13 cellular contexts compared by ENCODE assay signal in the genomic region with DNA sequence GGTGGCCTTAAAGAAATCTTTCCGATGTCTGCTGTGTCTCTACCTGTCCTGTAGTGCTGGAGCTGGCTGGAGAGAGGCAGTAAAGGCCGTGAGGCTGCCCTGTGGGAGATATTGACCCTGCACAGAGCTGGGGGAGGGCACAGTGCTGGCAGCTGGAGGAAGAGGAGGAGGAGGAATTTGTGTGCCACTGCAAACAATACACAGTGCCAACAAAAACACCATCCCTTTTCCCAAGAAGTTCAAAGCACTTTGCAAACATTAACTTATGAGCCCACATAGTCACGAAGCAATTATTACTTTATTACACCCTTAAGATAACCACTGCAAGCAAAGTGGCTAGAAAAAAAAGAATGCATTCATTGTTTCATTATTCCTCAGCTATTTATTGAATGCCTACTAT. TPM values are rescaled to one million over a fixed set of nuclear protein-coding genes. Genes with fewer than 3 reads are reported as not detected.
A peak's percentile ranks its signal among the peaks of the same experiment; 100 is the strongest.
DNase-seq lines count a peak whose midpoint lies in the region; ATAC-seq, FAIRE-seq and TF ChIP-seq lines count a peak whose summit lies in the region.
"Had no signal": no experiment of that assay in that cellular context is flagged by ENCODE, and none has a peak within 500 bp of the region (broad histone marks: within the 10 kb centered on the region; RNA-seq: fewer than 3 reads in every experiment).

No MANE protein-coding gene starts in this region.

- H3K9me3 ChIP-seq in A549 (no peaks in the 10 kb centered on the region), HCT116 (ENCODE audit: control insufficient read depth in 1 of 2, insufficient read depth in 1 of 2, low read depth in 1 of 2, low read length in 2 of 2) (no peaks in the 10 kb centered on the region), body of pancreas (no peaks in the 10 kb centered on the region)
- H3K9me3 ChIP-seq: neutrophil had no signal

- RAD21 ChIA-PET in HCT116 (lab: Charles Lee; ENCODE audit: low non-redundant PET in 1 of 2, low total read pairs in 2 of 2, uncharacterized antibody in 2 of 2, unreplicated experiment in 2 of 2) = no interaction called here

- CTCF ChIA-PET in A549 (lab: Yijun Ruan, JAX) (interaction anchor here (0.9 to 3.0 kb wide), 4 partner anchors 9 to 1256 kb away, joined by 3 to 7 read pairs (median 4); no protein-coding TSS in a partner anchor), HCT116 (lab: Charles Lee) (interaction anchor here (1.4 to 1.8 kb wide), 2 partner anchors 8 to 522 kb away, joined by 4 to 6 read pairs; no protein-coding TSS in a partner anchor)

- H3K9ac ChIP-seq in HCT116 (ENCODE audit: low read length) = no peak overlapping the region

- TF ChIP-seq CTCF in A549 (IDR thresholded peaks at IDR 0.05) = no peak
- no peak for TF ChIP-seq CTCF in HCT116 (IDR thresholded peaks at IDR 0.05 in 2 of 3, conservative IDR thresholded peaks at IDR 0.05 in 1 of 3; ENCODE audit: borderline replicate concordance in 1 of 3, insufficient read depth in 1 of 3, low read depth in 2 of 3, low read length in 2 of 3)
- peak in 3 of 7 experiments; percentile 15 to 24 (median 20) for TF ChIP-seq CTCF in body of pancreas (IDR thresholded peaks at IDR 0.05)

- no peak overlapping the region for H2AFZ ChIP-seq in HCT116 (ENCODE audit: low read depth, low read length, poor library complexity, severe bottlenecking)

- no TSS peak for BruUV-seq in HCT116 (replicated peaks; lab: Mats Ljungman, UMichigan)

- H3K36me3 ChIP-seq in HCT116 (ENCODE audit: control insufficient read depth in 1 of 2, insufficient read depth in 2 of 2, low read length in 2 of 2) (no peaks in the 10 kb centered on the region), body of pancreas (replicated peaks in 1 of 2; ENCODE audit: insufficient read depth in 1 of 2, low read depth in 2 of 2) (no peaks in the 10 kb centered on the region)
- H3K36me3 ChIP-seq: neutrophil had no signal

- TF ChIP-seq POLR2A in A549 (IDR thresholded peaks at IDR 0.05; ENCODE audit: low read length) = no peak
- TF ChIP-seq POLR2A in HCT116 (IDR thresholded peaks at IDR 0.05; ENCODE audit: borderline replicate concordance, extremely low read depth, insufficient read depth, insufficient read length) = no peak
- no peak for TF ChIP-seq POLR2A in body of pancreas (IDR thresholded peaks at IDR 0.05)

- FAIRE-seq in A549 (lab: Jason Lieb, UNC) = no peak

- TF ChIP-seq RAD21 in A549 (conservative IDR thresholded peaks at IDR 0.05 in 1 of 2, IDR thresholded peaks at IDR 0.05 in 1 of 2) = no peak
- no peak for TF ChIP-seq RAD21 in HCT116 (IDR thresholded peaks at IDR 0.05; ENCODE audit: low read depth)

- TF ChIP-seq EP300 in A549 (IDR thresholded peaks at IDR 0.05) = no peak

- H3K4me2 ChIP-seq in A549 (peak overlapping the region; percentile 56), HCT116 (ENCODE audit: low read length) (no peak overlapping the region)

- H3K79me2 ChIP-seq in HCT116 (ENCODE audit: insufficient read depth, low read length) = no peaks in the 10 kb centered on the region

- H3K4me1 ChIP-seq in A549 (peaks cover 34% of the 10 kb centered on the region), HCT116 (ENCODE audit: control insufficient read depth in 1 of 2, insufficient read depth in 2 of 2, low read length in 2 of 2) (peaks cover 0 to 5% of the 10 kb centered on the region in 2 experiments; a peak in 1 of 4 replicates), body of pancreas (peaks cover 40% of the 10 kb centered on the region)

- peak in 1 of 2 experiments; percentile 13 for DNase-seq in A549 (ENCODE audit: low read depth in 1 of 2, low spot score in 1 of 2)
- DNase-seq in HCT116 (ENCODE audit: low read depth, low spot score) = no peak
- peak; percentile 73 to 87 (median 84) for DNase-seq in body of pancreas
- DNase-seq in mucosa of gallbladder (ENCODE audit: low spot score) = peak; percentile 75
- no peak for DNase-seq in NCI-H774 (lab: John Stamatoyannopoulos, UW)
- no peak for DNase-seq in NCI-H2227 treated with DMSO at 0.1 percent for 48 hours (lab: John Stamatoyannopoulos, UW)
- DNase-seq: activated B cell treated with CpG ODN at 0.5 μM for 24 hours, Kasumi-1, RPMI8226 had no signal

- ATAC-seq in A549 = peak; percentile 48 to 60; a peak in 4 of 6 replicates
- ATAC-seq in HCT116 = peak; percentile 61
- peak; percentile 93 for ATAC-seq in body of pancreas
- ATAC-seq in HG03095 (IDR thresholded peaks at IDR 0.05; ENCODE audit: unreplicated experiment) = no peak
- no peak for ATAC-seq in HG03045 (IDR thresholded peaks at IDR 0.05; ENCODE audit: unreplicated experiment)

- 15% methylated on average over 3 of the region's 3 CpGs for WGBS in A549 (ENCODE audit: missing lambda C conversion rate)
- 16 to 29% methylated on average over 3 of the region's 3 CpGs for WGBS in body of pancreas, 2 donors

- H4K20me1 ChIP-seq in HCT116 (ENCODE audit: insufficient read depth) = no peaks in the 10 kb centered on the region

- H3K27me3 ChIP-seq in HCT116 (ENCODE audit: insufficient read depth, low read length) (no peaks in the 10 kb centered on the region), body of pancreas (no peaks in the 10 kb centered on the region)
- H3K27me3 ChIP-seq: neutrophil had no signal

- POLR2A ChIA-PET in A549 (lab: Yijun Ruan, JAX) (no interaction called here), HCT116 (lab: Charles Lee) (no interaction called here)

- H3K4me3 ChIP-seq in A549 (no peak overlapping the region), HCT116 (replicated peaks in 1 of 2; ENCODE audit: low read depth in 1 of 2, low read length in 2 of 2) (no peak overlapping the region), body of pancreas (no peak overlapping the region)

- H3K27ac ChIP-seq in A549 = no peak overlapping the region
- no peak overlapping the region for H3K27ac ChIP-seq in HCT116 (ENCODE audit: low read depth, low read length)
- peak overlapping the region; percentile 30 to 60 (median 55) for H3K27ac ChIP-seq in body of pancreas
- H3K27ac ChIP-seq: neutrophil had no signal

- H3K9me2 ChIP-seq in HCT116 (ENCODE audit: insufficient read depth) = no peaks in the 10 kb centered on the region

- intact Hi-C loops in HCT116 (cut with micrococcal nuclease) (no loop called here), body of pancreas (cut with DNase I) (no loop called here)

TF ChIP-seq in A549, 52 proteins besides CTCF, POLR2A, EP300 and RAD21:
- TF ChIP-seq GATA3 (IDR thresholded peaks at IDR 0.05; ENCODE audit: borderline replicate concordance) = 0 out of 2 replicates have a peak, but pooled peaks have one; percentile 27
- no peak for TF ChIP-seq FOSL2 (IDR thresholded peaks at IDR 0.05)
- no peak for TF ChIP-seq FOSL2 (CRISPR knock-in tag; IDR thresholded peaks at IDR 0.05)
- 0 out of 5 replicates have a peak, but pooled peaks of 1 of the 2 experiments have one; percentile 17 for TF ChIP-seq JUN (IDR thresholded peaks at IDR 0.05)

TF ChIP-seq in HCT116, 20 proteins besides CTCF, POLR2A, EP300 and RAD21:
- TF ChIP-seq, protein P1, sequence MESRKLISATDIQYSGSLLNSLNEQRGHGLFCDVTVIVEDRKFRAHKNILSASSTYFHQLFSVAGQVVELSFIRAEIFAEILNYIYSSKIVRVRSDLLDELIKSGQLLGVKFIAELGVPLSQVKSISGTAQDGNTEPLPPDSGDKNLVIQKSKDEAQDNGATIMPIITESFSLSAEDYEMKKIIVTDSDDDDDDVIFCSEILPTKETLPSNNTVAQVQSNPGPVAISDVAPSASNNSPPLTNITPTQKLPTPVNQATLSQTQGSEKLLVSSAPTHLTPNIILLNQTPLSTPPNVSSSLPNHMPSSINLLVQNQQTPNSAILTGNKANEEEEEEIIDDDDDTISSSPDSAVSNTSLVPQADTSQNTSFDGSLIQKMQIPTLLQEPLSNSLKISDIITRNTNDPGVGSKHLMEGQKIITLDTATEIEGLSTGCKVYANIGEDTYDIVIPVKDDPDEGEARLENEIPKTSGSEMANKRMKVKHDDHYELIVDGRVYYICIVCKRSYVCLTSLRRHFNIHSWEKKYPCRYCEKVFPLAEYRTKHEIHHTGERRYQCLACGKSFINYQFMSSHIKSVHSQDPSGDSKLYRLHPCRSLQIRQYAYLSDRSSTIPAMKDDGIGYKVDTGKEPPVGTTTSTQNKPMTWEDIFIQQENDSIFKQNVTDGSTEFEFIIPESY (IDR thresholded peaks at IDR 0.05; ENCODE audit: extremely low read depth, insufficient replicate concordance, low read length) = no peak
- TF ChIP-seq TCF7L2 (IDR thresholded peaks at IDR 0.05; ENCODE audit: borderline replicate concordance, extremely low read depth, insufficient read depth, insufficient read length) (no peak), CBX3 (IDR thresholded peaks at IDR 0.05; ENCODE audit: low read depth) (no peak), JUND (IDR thresholded peaks at IDR 0.05) (no peak), ZNF274 (IDR thresholded peaks at IDR 0.05; ENCODE audit: low read depth, low read length) (no peak), SIN3A (IDR thresholded peaks at IDR 0.05; ENCODE audit: low read depth) (no peak), ELF1 (IDR thresholded peaks at IDR 0.05; ENCODE audit: borderline replicate concordance, low read depth) (no peak), EZH2phosphoT487 (IDR thresholded peaks at IDR 0.05; ENCODE audit: borderline replicate concordance) (no peak), CEBPB (IDR thresholded peaks at IDR 0.05; ENCODE audit: low read depth) (no peak), SRF (IDR thresholded peaks at IDR 0.05; ENCODE audit: low read depth) (no peak), POLR2AphosphoS5 (IDR thresholded peaks at IDR 0.05; ENCODE audit: low read depth, low read length) (no peak), FOSL1 (IDR thresholded peaks at IDR 0.05; ENCODE audit: low read depth) (no peak), EZH2 (IDR thresholded peaks at IDR 0.05) (no peak)
- TF ChIP-seq, protein P2, sequence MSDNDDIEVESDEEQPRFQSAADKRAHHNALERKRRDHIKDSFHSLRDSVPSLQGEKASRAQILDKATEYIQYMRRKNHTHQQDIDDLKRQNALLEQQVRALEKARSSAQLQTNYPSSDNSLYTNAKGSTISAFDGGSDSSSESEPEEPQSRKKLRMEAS (IDR thresholded peaks at IDR 0.05) = no peak
- TF ChIP-seq, protein P3, sequence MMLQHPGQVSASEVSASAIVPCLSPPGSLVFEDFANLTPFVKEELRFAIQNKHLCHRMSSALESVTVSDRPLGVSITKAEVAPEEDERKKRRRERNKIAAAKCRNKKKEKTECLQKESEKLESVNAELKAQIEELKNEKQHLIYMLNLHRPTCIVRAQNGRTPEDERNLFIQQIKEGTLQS (IDR thresholded peaks at IDR 0.05) = no peak
TF ChIP-seq in HCT116: peak in this region for 0.

RNA-seq across cellular contexts. Expression of a gene that starts 45.0 kb away (rescaled TPM):
- polyA plus RNA-seq in A549 (2011; rRNA removed) = 0.34 and 0.52 TPM in 2 replicates
- polyA plus RNA-seq in A549 (2012; cell fraction: cytosol; rRNA removed) = not detected in 2 replicates
- polyA plus RNA-seq in A549 (2012; cell fraction: nucleus; rRNA removed) = not detected in 2 replicates
- polyA plus RNA-seq in A549 (2017; fragmentation: RNase III; extraction: RNeasy Plus Mini Kit Qiagen cat#74134 plus additional on column Dnase treatment) = not detected in 3 replicates
- polyA minus RNA-seq in A549 (2011; rRNA and poly(A)+ RNA removed) = 0.25 and 0.73 TPM in 2 replicates
- 0.64 TPM for total RNA-seq in HCT116 (2021; ENCODE audit: unreplicated experiment)
- not detected in 2 replicates for polyA plus RNA-seq in HCT116 (2012)
- 10 to 100 TPM in 1 of 2 donors, 1 to 10 TPM in 1; 5.6 to 10.6 TPM for total RNA-seq in body of pancreas
- total RNA-seq in mucosa of gallbladder = 10.7 TPM
- total RNA-seq: fibroblast of lung had no signal

Comparison
In these comparisons a context has a peak if more than half of its experiments do, and no peak if none do; other contexts are left out.
1. ATAC-seq: peak in A549 (2 of 2), HCT116 (single experiment) and body of pancreas (single experiment); none in HG03095 (single experiment) and HG03045 (single experiment).
2. DNase-seq: peak in body of pancreas (4 of 4) and mucosa of gallbladder (single experiment); none in HCT116 (single experiment), NCI-H774 (single experiment) and NCI-H2227 treated with DMSO at 0.1 percent for 48 hours (single experiment).
3. H3K27ac ChIP-seq: peak in body of pancreas (4 of 4); none in A549 (0 of 2) and HCT116 (single experiment).